In the genomic region with DNA sequence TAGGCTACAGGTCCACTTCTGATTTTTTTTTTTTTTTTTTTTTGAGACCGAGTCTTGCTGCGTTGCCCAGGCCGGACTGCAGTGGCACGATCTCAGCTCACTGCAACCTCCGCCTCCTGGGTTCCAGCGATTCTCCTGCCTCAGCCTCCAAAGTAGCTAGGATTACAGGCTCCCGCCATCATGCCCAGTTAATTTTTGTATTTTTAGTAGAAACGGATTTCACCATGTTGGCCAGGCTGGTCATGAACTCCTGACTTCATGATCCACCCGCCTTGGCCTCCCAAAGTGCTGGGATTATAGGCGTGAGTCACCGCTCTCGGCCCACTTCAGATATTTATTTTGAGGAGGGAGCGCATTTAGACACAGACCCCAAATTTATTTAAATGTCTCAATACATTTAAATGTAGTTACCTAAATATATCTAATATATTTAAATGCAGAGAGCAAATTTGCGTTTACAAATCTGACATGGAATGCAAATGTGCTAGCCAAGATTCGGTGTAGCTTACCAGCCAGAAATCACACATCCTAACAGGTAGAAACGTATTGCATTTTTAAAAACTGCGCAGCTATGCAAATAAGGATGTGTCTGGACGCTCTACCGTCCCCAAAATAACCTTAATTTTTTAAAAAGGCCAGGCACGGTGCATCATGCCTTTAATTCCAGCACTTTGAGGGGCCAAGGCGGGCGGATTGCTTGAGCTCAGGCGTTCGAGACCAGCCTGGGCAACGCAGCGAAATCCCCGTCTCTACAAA, we compare ENCODE assay signal across 8 cellular contexts. TPM values are rescaled to one million over a fixed set of nuclear protein-coding genes. Genes with fewer than 3 reads are reported as not detected.
DNase-seq lines count a peak whose midpoint lies in the region; FAIRE-seq and TF ChIP-seq lines count a peak whose summit lies in the region.
"Not testable (repeated sequence)": the region's sequence is repeated elsewhere in the genome, so short reads cannot be mapped to it uniquely, and the experiment has no call there.

No MANE protein-coding gene starts in this region.

- peak overlapping the region; percentile 90 for H3K4me3 Mint-ChIP-seq in Calu3 (ENCODE audit: low read depth, unreplicated experiment)
- H3K4me3 Mint-ChIP-seq in T-helper 1 cell treated with Interleukin-12 subunit alpha and Interleukin-12 subunit beta and Interleukin-4 antibody, amounts not matched to agents 30 μg/mL and 1 μg/mL, for 36 hours = peak overlapping the region; percentile 94
- peak overlapping the region; percentile 85 for H3K4me3 Mint-ChIP-seq in osteocyte (ENCODE audit: unreplicated experiment)

- H3K9me3 ChIP-seq in kidney (ENCODE audit: control insufficient read depth in 1 of 2, low read length in 2 of 2); thyroid gland: not testable (repeated sequence)

- H3K27me3 Mint-ChIP-seq in Calu3 (ENCODE audit: unreplicated experiment); T-helper 1 cell treated with Interleukin-12 subunit alpha and Interleukin-12 subunit beta and Interleukin-4 antibody, amounts not matched to agents 30 μg/mL and 1 μg/mL, for 36 hours (ENCODE audit: low read depth); osteocyte (ENCODE audit: unreplicated experiment): not testable (repeated sequence)

- H3K36me3 Mint-ChIP-seq in Calu3 (ENCODE audit: insufficient read depth, unreplicated experiment) (peaks cover 66% of the 10 kb centered on the region), osteocyte (ENCODE audit: unreplicated experiment) (peaks cover 18% of the 10 kb centered on the region)
- H3K36me3 Mint-ChIP-seq in T-helper 1 cell treated with Interleukin-12 subunit alpha and Interleukin-12 subunit beta and Interleukin-4 antibody, amounts not matched to agents 30 μg/mL and 1 μg/mL, for 36 hours (ENCODE audit: low read depth) = not testable (repeated sequence)

- H3K27ac ChIP-seq in KMS-11 = not testable (repeated sequence)
- peak overlapping the region in 1 of 2 donors; percentile 32 for H3K27ac ChIP-seq in kidney (ENCODE audit: low read depth in 2 of 2, low read length in 2 of 2)
- peak overlapping the region in 2 of 3 donors; percentile 93 to 96 for H3K27ac ChIP-seq in thyroid gland

- H3K36me3 ChIP-seq in KMS-11 (ENCODE audit: insufficient read depth); kidney (ENCODE audit: control insufficient read depth in 1 of 2, insufficient read depth in 2 of 2, low read length in 2 of 2); thyroid gland: not testable (repeated sequence)

- peaks cover 44% of the 10 kb centered on the region for H3K79me2 ChIP-seq in KMS-11 (ENCODE audit: insufficient read depth, low read depth)

- H3K4me1 ChIP-seq in KMS-11 (ENCODE audit: low read depth, poor library complexity, severe bottlenecking) (peaks cover 33% of the 10 kb centered on the region), thyroid gland (peaks cover 30 to 34% of the 10 kb centered on the region in 2 donors)
- not testable (repeated sequence) for H3K4me1 ChIP-seq in kidney (ENCODE audit: control insufficient read depth in 1 of 2, insufficient read depth in 1 of 2, low read depth in 1 of 2, low read length in 2 of 2)

- TF ChIP-seq POLR2A in thyroid gland (IDR thresholded peaks at IDR 0.05) = not testable (repeated sequence)

- H2AFZ ChIP-seq in KMS-11 (ENCODE audit: low read depth) = peak overlapping the region; percentile 92

- FAIRE-seq in kidney (lab: Jason Lieb, UNC) = not testable (repeated sequence)

- 51 to 53% methylated on average over 27 of the region's 27 CpGs for WGBS in thyroid gland, 2 donors

- DNase-seq in Calu3; epithelial cell of proximal tubule (ENCODE audit: low read depth); kidney; osteocyte (ENCODE audit: extremely low spot score, unreplicated experiment); thyroid gland: not testable (repeated sequence)
- DNase-seq in amniotic epithelial cell (ENCODE audit: low read depth) = peak; percentile 29

- intact Hi-C loops in Calu3 (cut with micrococcal nuclease; ENCODE audit: unreplicated experiment); kidney (cut with DNase I); thyroid gland (cut with DNase I): not testable (repeated sequence)

- CTCF ChIA-PET in Calu3 (lab: Charles Lee) = interaction anchor here (0.7 to 4.9 kb wide), 4 partner anchors 10 to 300 kb away, joined by 3 to 22 read pairs (median 4); no protein-coding TSS in a partner anchor

- H3K4me1 Mint-ChIP-seq in Calu3 (ENCODE audit: low read depth, unreplicated experiment) (peaks cover 51% of the 10 kb centered on the region), osteocyte (ENCODE audit: unreplicated experiment) (peaks cover 31% of the 10 kb centered on the region)
- H3K4me1 Mint-ChIP-seq in T-helper 1 cell treated with Interleukin-12 subunit alpha and Interleukin-12 subunit beta and Interleukin-4 antibody, amounts not matched to agents 30 μg/mL and 1 μg/mL, for 36 hours (ENCODE audit: low read depth) = peaks cover 25% of the 10 kb centered on the region

- H3K4me2 ChIP-seq in KMS-11 = peak overlapping the region; percentile 89

- H3K27me3 ChIP-seq in KMS-11 (ENCODE audit: insufficient read depth, low read depth); thyroid gland: not testable (repeated sequence)

- H4K20me1 ChIP-seq in KMS-11 (ENCODE audit: insufficient read depth) = not testable (repeated sequence)

- not testable (repeated sequence) for BruUV-seq in Calu3 (replicated peaks; lab: Mats Ljungman, UMichigan)

- H3K9ac ChIP-seq in KMS-11 = peak overlapping the region; percentile 93
- not testable (repeated sequence) for H3K9ac ChIP-seq in kidney (ENCODE audit: low read length in 2 of 2)

- not testable (repeated sequence) for H3K4me3 ChIP-seq in KMS-11 (IDR thresholded peaks at IDR 0.05; ENCODE audit: insufficient read depth, low read depth, low read length)
- H3K4me3 ChIP-seq in epithelial cell of proximal tubule (ENCODE audit: low read depth, low read length) = peak overlapping the region; percentile 99
- H3K4me3 ChIP-seq in kidney (ENCODE audit: low read length in 2 of 2) = peak overlapping the region; percentile 84 to 91
- peak overlapping the region in 1 of 3 donors; percentile 55 for H3K4me3 ChIP-seq in thyroid gland (replicated peaks in 1 of 3)

- peak overlapping the region; percentile 74 for H3K27ac Mint-ChIP-seq in Calu3 (ENCODE audit: unreplicated experiment)
- peak overlapping the region; percentile 57 for H3K27ac Mint-ChIP-seq in T-helper 1 cell treated with Interleukin-12 subunit alpha and Interleukin-12 subunit beta and Interleukin-4 antibody, amounts not matched to agents 30 μg/mL and 1 μg/mL, for 36 hours
- H3K27ac Mint-ChIP-seq in osteocyte (ENCODE audit: unreplicated experiment) = not testable (repeated sequence)

- TF ChIP-seq CTCF in Calu3 (IDR thresholded peaks at IDR 0.05; ENCODE audit: unreplicated experiment); KMS-11 (conservative IDR thresholded peaks at IDR 0.05; ENCODE audit: low read depth, low read length); epithelial cell of proximal tubule (conservative IDR thresholded peaks at IDR 0.05; ENCODE audit: low read depth, low read length); kidney (IDR thresholded peaks at IDR 0.05; ENCODE audit: borderline replicate concordance, extremely low read depth, insufficient read depth); osteocyte (IDR thresholded peaks at IDR 0.05); thyroid gland (IDR thresholded peaks at IDR 0.05): not testable (repeated sequence)

- H3K9me3 Mint-ChIP-seq in Calu3 (ENCODE audit: low read depth, unreplicated experiment); T-helper 1 cell treated with Interleukin-12 subunit alpha and Interleukin-12 subunit beta and Interleukin-4 antibody, amounts not matched to agents 30 μg/mL and 1 μg/mL, for 36 hours; osteocyte (ENCODE audit: unreplicated experiment): not testable (repeated sequence)

RNA-seq across cellular contexts. Expression of a gene that starts 0.8 kb away (rescaled TPM):
- total RNA-seq in Calu3 (2022) (32.6 and 33.2 TPM in 2 replicates), epithelial cell of proximal tubule (12.3 and 14.3 TPM in 2 replicates), kidney (21.6 TPM), osteocyte (21.4 and 26.3 TPM in 2 replicates), thyroid gland (10 to 100 TPM; 15.9 to 28.1 (median 18.9) TPM)
- 8.9 TPM for polyA plus RNA-seq in kidney (ENCODE audit: insufficient read depth, low read depth, low replicate concordance)

RNA-seq across cellular contexts. Expression of a gene that starts 1.1 kb away (rescaled TPM):
- 74.2 and 85.9 TPM in 2 replicates for total RNA-seq in Calu3 (2022)
- total RNA-seq in epithelial cell of proximal tubule = 113 and 128 TPM in 2 replicates
- total RNA-seq in kidney = 34.6 TPM
- 55.5 TPM for polyA plus RNA-seq in kidney (ENCODE audit: insufficient read depth, low read depth, low replicate concordance)
- 47.7 and 49.6 TPM in 2 replicates for total RNA-seq in osteocyte
- 10 to 100 TPM; 39.9 to 72.3 (median 53.4) TPM for total RNA-seq in thyroid gland

RNA-seq across cellular contexts. Expression of a gene that starts 23.2 kb away (rescaled TPM):
- total RNA-seq in Calu3 (2022) = 0.47 and 0.59 TPM in 2 replicates
- 0.12 TPM in 1 of 2 replicates, not detected in the other for total RNA-seq in epithelial cell of proximal tubule
- 0.19 TPM for total RNA-seq in kidney
- not detected for polyA plus RNA-seq in kidney (ENCODE audit: insufficient read depth, low read depth, low replicate concordance)
- not detected in 2 replicates for total RNA-seq in osteocyte
- total RNA-seq in thyroid gland = not detected

RNA-seq across cellular contexts. Expression of a gene that starts 37.5 kb away (rescaled TPM):
- total RNA-seq in Calu3 (2022) = 0.33 and 0.37 TPM in 2 replicates
- 0.07 and 0.23 TPM in 2 replicates for total RNA-seq in epithelial cell of proximal tubule
- 0.79 TPM for total RNA-seq in kidney
- not detected for polyA plus RNA-seq in kidney (ENCODE audit: insufficient read depth, low read depth, low replicate concordance)
- total RNA-seq in osteocyte = not detected in 2 replicates
- 1 to 10 TPM in 1 of 4 donors, under 1 TPM in 1, not detected in 2; 0.81 to 1.3 TPM for total RNA-seq in thyroid gland

RNA-seq across cellular contexts. Expression of a gene that starts 51.0 kb away (rescaled TPM):
- 182 and 197 TPM in 2 replicates for total RNA-seq in Calu3 (2022)
- total RNA-seq in epithelial cell of proximal tubule = 140 and 201 TPM in 2 replicates
- total RNA-seq in kidney = 89.2 TPM
- 58.2 TPM for polyA plus RNA-seq in kidney (ENCODE audit: insufficient read depth, low read depth, low replicate concordance)
- 83.1 and 89.7 TPM in 2 replicates for total RNA-seq in osteocyte
- 100 to 1,000 TPM in 3 of 4 donors, 10 to 100 TPM in 1; 55.9 to 307 (median 199) TPM for total RNA-seq in thyroid gland
